In genomic region chr3:4716731-4717362, GRCh38 we compare ENCODE assay signal across 12 cellular contexts.
DNase-seq lines count a peak whose midpoint lies in the region; ATAC-seq and TF ChIP-seq lines count a peak whose summit lies in the region.
"Had no signal": no experiment of that assay in that cellular context is flagged by ENCODE, and none has a peak within 500 bp of the region (broad histone marks: within the 10 kb centered on the region; RNA-seq: fewer than 3 reads in every experiment).

No MANE protein-coding gene starts in this region.

- H3K18ac ChIP-seq in mesendoderm (ENCODE audit: low read length) = no peak overlapping the region

- H3K9ac ChIP-seq in Karpas-422 (ENCODE audit: low read length) (no peak overlapping the region), mesendoderm (ENCODE audit: low read length) (no peak overlapping the region)

- H3K56ac ChIP-seq in mesendoderm (ENCODE audit: low read length) = no peak overlapping the region

- TF ChIP-seq CTCF in prostate gland (IDR thresholded peaks at IDR 0.05) (no peak), GM13976 (IDR thresholded peaks at IDR 0.05; ENCODE audit: borderline replicate concordance, control extremely low read depth, extremely low read depth, insufficient read depth, missing control alignments) (no peak), omental fat pad (IDR thresholded peaks at IDR 0.05) (no peak)

- no peak overlapping the region for H2AK5ac ChIP-seq in mesendoderm (ENCODE audit: low read length)

- H3K23ac ChIP-seq in mesendoderm (ENCODE audit: low read length) = no peak overlapping the region

- H3K4ac ChIP-seq in mesendoderm (ENCODE audit: low read depth, low read length) = no peak overlapping the region

- no peak overlapping the region for H4K5ac ChIP-seq in mesendoderm (ENCODE audit: low read length)

- H4K20me1 ChIP-seq in Karpas-422 (ENCODE audit: insufficient read depth, low read depth, low read length) = no peaks in the 10 kb centered on the region

- H3K79me2 ChIP-seq in Karpas-422 (ENCODE audit: low read length) (no peaks in the 10 kb centered on the region), mesendoderm (ENCODE audit: control insufficient read depth, insufficient read depth, low read length) (no peaks in the 10 kb centered on the region)

- no peak overlapping the region for H2BK15ac ChIP-seq in mesendoderm (replicated peaks; ENCODE audit: low read depth)

- H2BK120ac ChIP-seq in mesendoderm (ENCODE audit: low read depth, low read length) = no peak overlapping the region

- TF ChIP-seq POLR2A in prostate gland (IDR thresholded peaks at IDR 0.05) = no peak

- in situ Hi-C loops in GM13976 (cut with MboI; ENCODE audit: low sequenced_read_pairs, unreplicated experiment) = loop anchor here (5.0 kb wide), 1 partner anchor 340 kb away; no protein-coding TSS in a partner anchor

- H3K4me3 ChIP-seq in Karpas-422 (ENCODE audit: low read length) = no peak overlapping the region
- no peak overlapping the region for H3K4me3 ChIP-seq in prostate gland
- H3K4me3 ChIP-seq in mesendoderm (ENCODE audit: low read length) = no peak overlapping the region

- H2BK5ac ChIP-seq in mesendoderm (ENCODE audit: low read length) = no peak overlapping the region

- no peak for ATAC-seq in omental fat pad (ENCODE audit: low FRiP score)
- ATAC-seq: naive thymus-derived CD4-positive, alpha-beta T cell had no signal

- H3K9me3 ChIP-seq in Karpas-422 (ENCODE audit: low read length) (no peaks in the 10 kb centered on the region), prostate gland (no peaks in the 10 kb centered on the region)

- H4K8ac ChIP-seq in mesendoderm (ENCODE audit: low read depth, low read length) = no peak overlapping the region

- H3K4me1 ChIP-seq in Karpas-422 (ENCODE audit: low read length) = no peaks in the 10 kb centered on the region
- H3K4me1 ChIP-seq in prostate gland (replicated peaks) = peaks cover 8% of the 10 kb centered on the region
- H3K4me1 ChIP-seq in mesendoderm (ENCODE audit: control insufficient read depth, low read depth, low read length) = peaks cover 5% of the 10 kb centered on the region

- no peak overlapping the region for H3K4me2 ChIP-seq in Karpas-422 (ENCODE audit: low read depth, low read length, poor library complexity, severe bottlenecking)
- H3K4me2 ChIP-seq in mesendoderm (ENCODE audit: low read length) = no peak overlapping the region

- no peaks in the 10 kb centered on the region for H3K36me3 ChIP-seq in Karpas-422 (ENCODE audit: insufficient read depth, low read length)
- no peaks in the 10 kb centered on the region for H3K36me3 ChIP-seq in prostate gland
- H3K36me3 ChIP-seq in mesendoderm (ENCODE audit: control insufficient read depth, insufficient read depth, low read length) = no peaks in the 10 kb centered on the region

- WGBS in prostate gland = 64% methylated on average over 13 of the region's 13 CpGs
- no CpG with 5 or more reads among the region's 13 CpGs for WGBS in mesendoderm (ENCODE audit: extremely low coverage, insufficient coverage, low lambda C conversion rate)

- peak; percentile 25 for DNase-seq in A172 (ENCODE audit: low spot score)
- DNase-seq in Karpas-422 = peak; percentile 21
- peak; percentile 76 for DNase-seq in fibroblast of gingiva (ENCODE audit: low read depth)
- no peak for DNase-seq in prostate gland (ENCODE audit: low spot score)
- DNase-seq in GM13976 (ENCODE audit: low spot score) = no peak
- no peak for DNase-seq in omental fat pad (ENCODE audit: low spot score)
- DNase-seq in mesendoderm = no peak
- no peak for DNase-seq in NCI-H1092 (lab: John Stamatoyannopoulos, UW)
- DNase-seq: activated CD8-positive, alpha-beta memory T cell treated with anti-CD3 and anti-CD28 coated beads for 24 hours; naive thymus-derived CD4-positive, alpha-beta T cell; NCI-H1694; stimulated activated naive CD4-positive, alpha-beta T cell treated with Interleukin-2 at 50 U/mL for 16 hours had no signal

- intact Hi-C loops in prostate gland (cut with DNase I) = no loop called here

- H3K27me3 ChIP-seq in Karpas-422 (ENCODE audit: low read length) (no peaks in the 10 kb centered on the region), prostate gland (replicated peaks; ENCODE audit: insufficient read depth) (no peaks in the 10 kb centered on the region), mesendoderm (ENCODE audit: insufficient read depth, low read length, poor library complexity) (no peaks in the 10 kb centered on the region)

- no peaks in the 10 kb centered on the region for H3K9me2 ChIP-seq in Karpas-422 (replicated peaks; ENCODE audit: insufficient read depth, low read length)

- no peaks in the 10 kb centered on the region for H3K79me1 ChIP-seq in mesendoderm (ENCODE audit: low read length)

- no peak overlapping the region for H3K27ac ChIP-seq in Karpas-422 (ENCODE audit: low read length)
- peak overlapping the region; percentile 23 to 28 for H3K27ac ChIP-seq in prostate gland
- H3K27ac ChIP-seq in mesendoderm (ENCODE audit: low read depth, low read length) = no peak overlapping the region

- no peak overlapping the region for H2AFZ ChIP-seq in Karpas-422 (ENCODE audit: low read length)

Comparison
In these comparisons a context has a peak if more than half of its experiments do, and no peak if none do; other contexts are left out.
1. DNase-seq: peak in A172 (single experiment), Karpas-422 (single experiment) and fibroblast of gingiva (single experiment); none in prostate gland (single experiment), GM13976 (single experiment), omental fat pad (single experiment), mesendoderm (single experiment) and NCI-H1092 (single experiment).
2. H3K27ac ChIP-seq: peak in prostate gland (2 of 2); none in Karpas-422 (single experiment) and mesendoderm (single experiment).